14 cellular contexts compared by ENCODE assay signal in the genomic region with DNA sequence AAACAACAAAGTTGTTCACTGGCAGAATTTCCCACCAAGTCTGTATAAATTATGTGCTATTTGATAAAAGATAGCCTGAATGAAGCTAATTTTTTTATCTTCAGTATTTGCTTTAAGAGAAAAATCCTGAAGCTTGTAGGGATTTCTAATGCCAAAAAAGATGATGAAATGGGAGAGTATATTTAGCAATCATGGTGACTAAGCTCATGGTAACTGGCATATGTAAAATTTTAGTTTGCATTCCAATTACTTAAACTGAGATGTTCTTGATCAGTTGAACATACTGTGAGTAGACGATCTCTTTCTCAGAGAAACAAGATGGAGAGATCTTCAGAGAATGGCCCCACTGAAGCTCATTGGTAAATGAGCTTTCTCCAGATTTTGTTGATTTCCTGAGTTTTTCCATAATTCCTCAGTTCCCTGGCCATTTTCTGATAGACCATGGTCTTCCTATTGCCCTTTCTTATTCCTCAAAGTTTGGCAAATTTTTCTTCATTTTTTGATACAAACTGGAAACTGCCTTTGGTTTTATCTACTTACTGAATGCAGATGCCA.
DNase-seq lines count a peak whose midpoint lies in the region; ATAC-seq, FAIRE-seq and TF ChIP-seq lines count a peak whose summit lies in the region.
"Had no signal": no experiment of that assay in that cellular context is flagged by ENCODE, and none has a peak within 500 bp of the region (broad histone marks: within the 10 kb centered on the region; RNA-seq: fewer than 3 reads in every experiment).

No MANE protein-coding gene starts in this region.

- H3K27me3 ChIP-seq in liver (ENCODE audit: control insufficient read depth in 4 of 4, insufficient read depth in 4 of 4, low read length in 3 of 4): no peaks in the 10 kb centered on the region
- H3K27me3 ChIP-seq in HepG2 (ENCODE audit: control insufficient read depth in 1 of 2, insufficient read depth in 2 of 2, low read length in 2 of 2): no peaks in the 10 kb centered on the region
- no peaks in the 10 kb centered on the region for H3K27me3 ChIP-seq in PC-9 (ENCODE audit: insufficient read depth, low read depth)
- H3K27me3 ChIP-seq: esophagus squamous epithelium had no signal

- no peak for DNase-seq in HepG2 (ENCODE audit: low spot score)
- DNase-seq in PC-9: peak in 1 of 2 experiments; percentile 43
- peak; percentile 85 for DNase-seq in fibroblast of mammary gland (ENCODE audit: low read depth)
- DNase-seq in stimulated activated CD4-positive, alpha-beta T cell treated with anti-CD3 and anti-CD28 coated beads, Interleukin-4, amount 100 ng/mL, for 1 hour: no peak
- DNase-seq in retina: no peak
- no peak for DNase-seq in NCI-H82 (lab: John Stamatoyannopoulos, UW)
- DNase-seq: esophagus squamous epithelium, islet precursor cell, naive B cell, NCI-H1105 treated with DMSO at 0.1 percent for 48 hours, NCI-H524 treated with DMSO at 0.1 percent for 48 hours had no signal

- in situ Hi-C loops in HepG2 (cut with HindIII; ENCODE audit: extremely low pct_ligation_motif_present, low pct_unique_long_range_greater_than_20kb): no loop called here

- H3K9me2 ChIP-seq in PC-9 (ENCODE audit: insufficient read depth): no peaks in the 10 kb centered on the region

- no peak for FAIRE-seq in HepG2 (lab: Jason Lieb, UNC)

- no peak for TF ChIP-seq CTCF in liver (IDR thresholded peaks at IDR 0.05; ENCODE audit: low read depth, low read length, missing input control)
- no peak for TF ChIP-seq CTCF in HepG2 (CRISPR knock-in tag; IDR thresholded peaks at IDR 0.05)
- TF ChIP-seq CTCF in PC-9 (conservative IDR thresholded peaks at IDR 0.05): no peak
- TF ChIP-seq CTCF in fibroblast of mammary gland (conservative IDR thresholded peaks at IDR 0.05; ENCODE audit: control insufficient read depth, insufficient read depth, low read depth, low read length): no peak

- H3K79me2 ChIP-seq in HepG2 (ENCODE audit: insufficient read depth, low read length): no peaks in the 10 kb centered on the region
- H3K79me2 ChIP-seq in PC-9 (ENCODE audit: low read depth): no peaks in the 10 kb centered on the region

- H4K20me1 ChIP-seq in HepG2 (ENCODE audit: insufficient read depth, low read length) (no peaks in the 10 kb centered on the region), PC-9 (ENCODE audit: insufficient read depth) (no peaks in the 10 kb centered on the region)

- POLR2A ChIA-PET in HepG2 (lab: Yijun Ruan, JAX): no interaction called here
- POLR2A ChIA-PET in PC-9 (lab: Charles Lee; ENCODE audit: unreplicated experiment): no interaction called here

- no peak for TF ChIP-seq EP300 in HepG2 (IDR thresholded peaks at IDR 0.05; ENCODE audit: low read depth in 2 of 2, low read length in 2 of 2)
- TF ChIP-seq EP300 in HepG2 (CRISPR knock-in tag; IDR thresholded peaks at IDR 0.05; ENCODE audit: borderline replicate concordance): no peak

- CTCF ChIA-PET in HepG2 (lab: Yijun Ruan, JAX; ENCODE audit: low intra/inter-chr PET ratio, low total read pairs): no interaction called here
- CTCF ChIA-PET in PC-9 (lab: Charles Lee): no interaction called here

- no peak for ATAC-seq in HepG2
- no peak for ATAC-seq in GM18519 (IDR thresholded peaks at IDR 0.05; ENCODE audit: low FRiP score, unreplicated experiment)

- H2AFZ ChIP-seq in HepG2 (ENCODE audit: low read length) (no peak overlapping the region), PC-9 (0 out of 2 replicates have a peak overlapping the region, but pooled peaks have one; percentile 34)

- no peaks in the 10 kb centered on the region for H3F3A ChIP-seq in PC-9 (ENCODE audit: insufficient read depth, low read depth)

- WGBS in liver: 66% methylated on average over 1 of the region's 1 CpG
- WGBS in HepG2 (ENCODE audit: low lambda C conversion rate): 95% methylated on average over 1 of the region's 1 CpG

- intact Hi-C loops in HepG2 (cut with micrococcal nuclease; ENCODE audit: unreplicated experiment): no loop called here
- intact Hi-C loops in PC-9 (cut with micrococcal nuclease; ENCODE audit: unreplicated experiment): no loop called here

- H3K9me3 ChIP-seq in liver (ENCODE audit: control insufficient read depth in 4 of 4, low read length in 3 of 4) (peaks cover 0 to 1% (median 0%) of the 10 kb centered on the region in 4 donors), HepG2 (ENCODE audit: low read length) (peaks cover 6% of the 10 kb centered on the region; the same call in 1 of the 2 replicates), PC-9 (ENCODE audit: insufficient read depth, low read depth) (0 out of 2 replicates have a peak, but pooled peaks cover 11% of the 10 kb centered on the region)
- H3K9me3 ChIP-seq: esophagus squamous epithelium had no signal

- TF ChIP-seq RAD21 in liver (IDR thresholded peaks at IDR 0.05) (peak in 1 of 2 donors; percentile 7), HepG2 (CRISPR knock-in tag; IDR thresholded peaks at IDR 0.05) (no peak)

- H3K36me3 ChIP-seq in liver (ENCODE audit: control insufficient read depth in 4 of 4, insufficient read depth in 3 of 4, low read depth in 1 of 4, low read length in 3 of 4) (no peaks in the 10 kb centered on the region), HepG2 (replicated peaks in 1 of 2; ENCODE audit: control insufficient read depth in 1 of 2, insufficient read depth in 2 of 2, low read length in 2 of 2) (peaks cover 0 to 6% of the 10 kb centered on the region in 2 experiments; a peak in 1 of 5 replicates), PC-9 (ENCODE audit: low read depth) (no peaks in the 10 kb centered on the region)
- H3K36me3 ChIP-seq: esophagus squamous epithelium had no signal

- H3K4me1 ChIP-seq in liver (ENCODE audit: control insufficient read depth in 4 of 4, insufficient read depth in 4 of 4, low read length in 3 of 4): peaks cover 2 to 8% (median 4%) of the 10 kb centered on the region in 4 donors
- no peaks in the 10 kb centered on the region for H3K4me1 ChIP-seq in HepG2 (ENCODE audit: insufficient read depth, low read length)
- H3K4me1 ChIP-seq in PC-9 (replicated peaks; ENCODE audit: insufficient read depth): peaks cover 13% of the 10 kb centered on the region

- H3K4me3 ChIP-seq in liver (ENCODE audit: low read depth in 1 of 3, low read length in 3 of 3) (no peak overlapping the region), HepG2 (replicated peaks in 1 of 3; ENCODE audit: insufficient read depth in 1 of 3, low read depth in 2 of 3, low read length in 3 of 3) (no peak overlapping the region), PC-9 (no peak overlapping the region), fibroblast of mammary gland (ENCODE audit: control insufficient read depth, low read depth, low read length) (no peak overlapping the region)
- H3K4me3 ChIP-seq: esophagus squamous epithelium, skin epidermis had no signal

- TF ChIP-seq POLR2A in HepG2 (IDR thresholded peaks at IDR 0.05; ENCODE audit: insufficient read depth in 1 of 2, low read depth in 2 of 2, low read length in 2 of 2): no peak

- no peak overlapping the region for H3K4me2 ChIP-seq in HepG2 (ENCODE audit: low read depth, low read length)
- peak overlapping the region; percentile 12 for H3K4me2 ChIP-seq in PC-9

- BruUV-seq in HepG2 (replicated peaks; lab: Mats Ljungman, UMichigan) (no TSS peak), PC-9 (replicated peaks; lab: Mats Ljungman, UMichigan) (no TSS peak)

- H3K27ac ChIP-seq in liver (ENCODE audit: low read depth in 1 of 2, low read length in 2 of 2) (peak overlapping the region in 1 of 2 donors; percentile 3), HepG2 (ENCODE audit: extremely low read length, insufficient read depth, low read length) (no peak overlapping the region), PC-9 (peak overlapping the region; percentile 63)
- H3K27ac ChIP-seq: esophagus squamous epithelium, skin epidermis had no signal

- no peak overlapping the region for H3K9ac ChIP-seq in liver (ENCODE audit: low read depth in 1 of 2, low read length in 2 of 2)
- no peak overlapping the region for H3K9ac ChIP-seq in HepG2 (ENCODE audit: insufficient read depth, low read depth, low read length)

TF ChIP-seq in liver, 16 proteins besides CTCF, POLR2A, EP300 and RAD21 (continues in another document):
- TF ChIP-seq, protein P1, sequence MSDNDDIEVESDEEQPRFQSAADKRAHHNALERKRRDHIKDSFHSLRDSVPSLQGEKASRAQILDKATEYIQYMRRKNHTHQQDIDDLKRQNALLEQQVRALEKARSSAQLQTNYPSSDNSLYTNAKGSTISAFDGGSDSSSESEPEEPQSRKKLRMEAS (IDR thresholded peaks at IDR 0.05): peak; percentile 32
- TF ChIP-seq TAF1 (conservative IDR thresholded peaks at IDR 0.05) (no peak), JUND (IDR thresholded peaks at IDR 0.05) (peak in 1 of 2 donors; percentile 71)
- TF ChIP-seq, protein P2, sequence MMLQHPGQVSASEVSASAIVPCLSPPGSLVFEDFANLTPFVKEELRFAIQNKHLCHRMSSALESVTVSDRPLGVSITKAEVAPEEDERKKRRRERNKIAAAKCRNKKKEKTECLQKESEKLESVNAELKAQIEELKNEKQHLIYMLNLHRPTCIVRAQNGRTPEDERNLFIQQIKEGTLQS (IDR thresholded peaks at IDR 0.05): peak; percentile 64

TF ChIP-seq in HepG2, 621 proteins besides CTCF, POLR2A, EP300 and RAD21:
- TF ChIP-seq, protein P3, sequence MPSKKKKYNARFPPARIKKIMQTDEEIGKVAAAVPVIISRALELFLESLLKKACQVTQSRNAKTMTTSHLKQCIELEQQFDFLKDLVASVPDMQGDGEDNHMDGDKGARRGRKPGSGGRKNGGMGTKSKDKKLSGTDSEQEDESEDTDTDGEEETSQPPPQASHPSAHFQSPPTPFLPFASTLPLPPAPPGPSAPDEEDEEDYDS (CRISPR knock-in tag; IDR thresholded peaks at IDR 0.05): no peak
TF ChIP-seq in HepG2: peak in this region for 0.
